ENCODE assay signal across 9 cellular contexts in the genomic region with DNA sequence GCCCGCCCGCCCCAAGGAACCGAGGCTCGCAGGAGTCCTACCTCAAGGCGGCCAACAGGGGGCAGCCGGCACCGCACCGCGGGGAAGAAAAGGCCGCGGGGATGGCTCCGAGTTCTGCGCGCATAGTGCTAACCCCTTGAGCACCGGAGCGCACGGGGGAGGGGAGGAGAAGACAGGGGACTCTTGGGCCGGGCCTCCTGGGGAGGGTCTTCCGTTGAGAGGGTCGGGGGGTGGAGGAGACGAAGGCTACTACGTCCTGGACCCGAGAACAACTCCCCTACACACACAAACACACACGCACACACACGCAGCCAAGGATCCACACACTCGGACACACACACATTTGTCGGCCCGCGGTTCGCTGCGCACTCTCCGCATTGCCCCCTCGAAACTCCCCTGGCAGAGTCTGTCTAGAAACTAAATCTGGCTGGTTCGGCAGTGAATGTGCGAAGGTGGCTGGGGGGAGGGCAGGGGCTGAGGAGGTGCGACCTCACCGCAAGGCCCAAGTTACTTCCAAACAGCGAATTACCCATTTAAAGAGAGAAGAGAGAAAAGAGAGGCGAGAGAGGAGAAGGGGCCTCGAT. TPM values are rescaled to one million over a fixed set of nuclear protein-coding genes. Genes with fewer than 3 reads are reported as not detected.
A peak's percentile ranks its signal among the peaks of the same experiment; 100 is the strongest.
DNase-seq lines count a peak whose midpoint lies in the region; ATAC-seq, FAIRE-seq and TF ChIP-seq lines count a peak whose summit lies in the region.
"Had no signal": no experiment of that assay in that cellular context is flagged by ENCODE, and none has a peak within 500 bp of the region (broad histone marks: within the 10 kb centered on the region; RNA-seq: fewer than 3 reads in every experiment).

No MANE protein-coding gene starts in this region.

- H3K27ac Mint-ChIP-seq in CD4-positive, alpha-beta T cell = no peak overlapping the region

- intact Hi-C loops in CD4-positive, alpha-beta T cell (cut with DNase I, micrococcal nuclease) = loop anchor here in 1 of 2 experiments (5.0 to 10.0 kb wide), 2 partner anchors 240 to 767 kb away; no protein-coding TSS in a partner anchor
- intact Hi-C loops in Panc1 (cut with micrococcal nuclease; ENCODE audit: unreplicated experiment) (loop anchor here (5.0 to 10.0 kb wide), 4 partner anchors 262 to 767 kb away; no protein-coding TSS in a partner anchor), kidney (cut with DNase I) (no loop called here)

- H3K4me1 ChIP-seq in Panc1 (ENCODE audit: control insufficient read depth, insufficient read depth, low read length) = peaks cover 6% of the 10 kb centered on the region; the same call in 1 of the 2 replicates
- peaks cover 4 to 18% of the 10 kb centered on the region in 2 donors for H3K4me1 ChIP-seq in kidney (ENCODE audit: control insufficient read depth in 1 of 2, insufficient read depth in 1 of 2, low read depth in 1 of 2, low read length in 2 of 2)

- peaks cover 13% of the 10 kb centered on the region for H3K4me1 Mint-ChIP-seq in CD4-positive, alpha-beta T cell (ENCODE audit: low read depth)

- no peaks in the 10 kb centered on the region for H3K36me3 Mint-ChIP-seq in CD4-positive, alpha-beta T cell (ENCODE audit: low read depth)

- CTCF ChIA-PET in CD4-positive, alpha-beta T cell (lab: Charles Lee) = no interaction called here
- CTCF ChIA-PET in Panc1 (lab: Charles Lee) = interaction anchor here (0.6 kb wide), 1 partner anchor 152 kb away, joined by 3 read pairs; no protein-coding TSS in a partner anchor

- H3K4me3 Mint-ChIP-seq in CD4-positive, alpha-beta T cell = peak overlapping the region; percentile 38

- BruUV-seq in Panc1 (replicated peaks; lab: Mats Ljungman, UMichigan) = no TSS peak

- peak overlapping the region; percentile 48 to 67 for H3K9ac ChIP-seq in kidney (ENCODE audit: low read length in 2 of 2)

- DNase-seq in CD4-positive, alpha-beta T cell = no peak
- DNase-seq in Panc1 (ENCODE audit: low read depth, low spot score) (no peak), cerebellum (ENCODE audit: low spot score) (peak; percentile 82), kidney (peak; percentile 92), HT-29 (ENCODE audit: low spot score) (no peak)
- peak; percentile 26 to 65 for DNase-seq in stimulated activated CD4-positive, alpha-beta T cell treated with anti-CD3 and anti-CD28 coated beads, Interleukin-2, amount 100 ng/mL, for 24 hours

- no peak for TF ChIP-seq CTCF in CD4-positive, alpha-beta T cell (IDR thresholded peaks at IDR 0.05)
- TF ChIP-seq CTCF in Panc1 (IDR thresholded peaks at IDR 0.05) (peak; percentile 82), kidney (IDR thresholded peaks at IDR 0.05; ENCODE audit: borderline replicate concordance, extremely low read depth, insufficient read depth) (peak; percentile 79)

- peaks cover 90% of the 10 kb centered on the region for H3K27me3 ChIP-seq in CD4-positive, alpha-beta T cell (ENCODE audit: control insufficient read depth, insufficient read depth, low read length)
- H3K27me3 ChIP-seq in Panc1 (ENCODE audit: control insufficient read depth, insufficient read depth, low read length) = peaks cover 7% of the 10 kb centered on the region

- FAIRE-seq in kidney (lab: Jason Lieb, UNC) = no peak

- no peak overlapping the region for H3K27ac ChIP-seq in CD4-positive, alpha-beta T cell (ENCODE audit: low read depth, low read length)
- no peak overlapping the region for H3K27ac ChIP-seq in Panc1 (ENCODE audit: low read length)
- peak overlapping the region in 1 of 2 donors; percentile 59 for H3K27ac ChIP-seq in kidney (ENCODE audit: low read depth in 2 of 2, low read length in 2 of 2)

- no peak for ATAC-seq in CD4-positive, alpha-beta T cell (ENCODE audit: poor library complexity)
- ATAC-seq in GM19324 (IDR thresholded peaks at IDR 0.05; ENCODE audit: low FRiP score, unreplicated experiment) = peak; percentile 50
- peak; percentile 76 for ATAC-seq in HG03565 (IDR thresholded peaks at IDR 0.05; ENCODE audit: unreplicated experiment)
- peak; percentile 83 for ATAC-seq in Panc1

- in situ Hi-C loops in Panc1 (cut with HindIII; ENCODE audit: low pct_unique_long_range_greater_than_20kb, low sequenced_read_pairs) = no loop called here

- no peaks in the 10 kb centered on the region for H3K9me3 Mint-ChIP-seq in CD4-positive, alpha-beta T cell

- H3K27me3 Mint-ChIP-seq in CD4-positive, alpha-beta T cell = peaks cover 76% of the 10 kb centered on the region

- H3K4me3 ChIP-seq in Panc1 (ENCODE audit: low read depth in 2 of 2, low read length in 2 of 2) = peak overlapping the region; percentile 57 to 77; a peak in 3 of 4 replicates
- peak overlapping the region; percentile 68 to 69 for H3K4me3 ChIP-seq in kidney (ENCODE audit: low read length in 2 of 2)

- H3K36me3 ChIP-seq in Panc1 (ENCODE audit: control insufficient read depth, insufficient read depth, low read length) (no peaks in the 10 kb centered on the region), kidney (ENCODE audit: control insufficient read depth in 1 of 2, insufficient read depth in 2 of 2, low read length in 2 of 2) (no peaks in the 10 kb centered on the region)

- POLR2A ChIA-PET in CD4-positive, alpha-beta T cell (lab: Charles Lee) = no interaction called here
- POLR2A ChIA-PET in Panc1 (lab: Charles Lee) = no interaction called here

- H3K9me3 ChIP-seq in CD4-positive, alpha-beta T cell (ENCODE audit: control insufficient read depth, low read length) = no peaks in the 10 kb centered on the region
- H3K9me3 ChIP-seq in Panc1 (ENCODE audit: control insufficient read depth, insufficient read depth, low read depth, low read length) (no peaks in the 10 kb centered on the region), kidney (ENCODE audit: control insufficient read depth in 1 of 2, low read length in 2 of 2) (no peaks in the 10 kb centered on the region)

RNA-seq across cellular contexts. Expression of a gene that starts 1.8 kb away (rescaled TPM):
- total RNA-seq in CD4-positive, alpha-beta T cell = under 1 TPM in 1 of 2 experiments, not detected in 1; 0.06 TPM
- total RNA-seq in Panc1 (2021; ENCODE audit: unreplicated experiment) = 0.54 TPM
- 1.1 TPM for polyA plus RNA-seq in Panc1 (2012; ENCODE audit: insufficient read length)
- 49.4 TPM for total RNA-seq in cerebellum
- 9.9 TPM for total RNA-seq in kidney
- 0.67 TPM for polyA plus RNA-seq in kidney (ENCODE audit: insufficient read depth, low read depth, low replicate concordance)
- not detected in 2 replicates for total RNA-seq in HT-29 (2014; rRNA removed; shearing (Covaris generic))
- total RNA-seq: T-helper 1 cell treated with Interleukin-12 subunit alpha and Interleukin-12 subunit beta and Interleukin-4 antibody, amounts not matched to agents 30 ng/mL and 1 ng/mL, for 36 hours had no signal

Comparison
In these comparisons a context has a peak if more than half of its experiments do, and no peak if none do; other contexts are left out.
1. DNase-seq: peak in cerebellum (single experiment), kidney (single experiment) and stimulated activated CD4-positive, alpha-beta T cell treated with anti-CD3 and anti-CD28 coated beads, Interleukin-2, amount 100 ng/mL, for 24 hours (2 of 2); none in CD4-positive, alpha-beta T cell (0 of 10), Panc1 (single experiment) and HT-29 (single experiment).